Comparison of ENCODE assay signal across 1 cellular context in the genomic region with DNA sequence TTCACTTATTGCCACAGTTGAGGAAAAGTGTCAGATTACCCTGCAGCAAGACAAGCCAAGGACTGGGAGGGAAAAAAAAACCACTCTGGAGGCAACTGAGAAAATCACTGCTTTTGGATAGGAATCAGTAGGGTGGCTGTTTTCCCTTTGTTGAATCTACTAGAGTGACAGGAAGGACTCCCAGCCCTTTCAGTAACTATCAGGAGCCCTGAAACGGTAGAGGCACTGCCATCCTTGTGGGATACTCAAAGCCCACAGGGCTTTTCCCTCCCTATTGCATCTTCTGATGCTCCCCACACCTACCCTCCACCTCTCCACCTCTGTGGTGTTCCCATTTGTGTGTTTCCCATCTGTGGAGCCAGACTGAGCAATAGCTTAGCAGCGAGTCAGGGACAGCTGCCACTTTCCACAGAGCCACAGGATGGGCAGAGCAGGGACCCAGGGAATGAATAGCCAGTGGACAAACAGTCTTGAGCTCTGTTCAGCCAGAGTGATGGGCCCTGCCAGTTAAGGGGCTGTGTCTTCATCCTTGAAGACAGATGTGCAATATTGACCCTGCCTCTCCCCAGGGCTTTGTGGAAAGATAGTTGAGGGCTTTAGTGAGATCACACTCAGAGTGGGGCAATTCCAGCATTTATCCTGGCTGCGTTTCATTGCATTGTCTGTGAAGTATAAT.
TF ChIP-seq lines count a peak whose summit lies in the region.

No MANE protein-coding gene starts in this region.

TF ChIP-seq in SK-N-SH, 30 proteins besides CTCF, POLR2A, EP300 and RAD21:
- TF ChIP-seq TCF12 (IDR thresholded peaks at IDR 0.05) = no peak
- TF ChIP-seq, protein P1, sequence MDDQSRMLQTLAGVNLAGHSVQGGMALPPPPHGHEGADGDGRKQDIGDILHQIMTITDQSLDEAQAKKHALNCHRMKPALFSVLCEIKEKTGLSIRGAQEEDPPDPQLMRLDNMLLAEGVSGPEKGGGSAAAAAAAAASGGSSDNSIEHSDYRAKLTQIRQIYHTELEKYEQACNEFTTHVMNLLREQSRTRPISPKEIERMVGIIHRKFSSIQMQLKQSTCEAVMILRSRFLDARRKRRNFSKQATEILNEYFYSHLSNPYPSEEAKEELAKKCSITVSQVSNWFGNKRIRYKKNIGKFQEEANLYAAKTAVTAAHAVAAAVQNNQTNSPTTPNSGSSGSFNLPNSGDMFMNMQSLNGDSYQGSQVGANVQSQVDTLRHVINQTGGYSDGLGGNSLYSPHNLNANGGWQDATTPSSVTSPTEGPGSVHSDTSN (IDR thresholded peaks at IDR 0.05) = no peak
- TF ChIP-seq NFIC (IDR thresholded peaks at IDR 0.05; ENCODE audit: borderline replicate concordance) = no peak
- no peak for TF ChIP-seq FOSL2 (IDR thresholded peaks at IDR 0.05; ENCODE audit: borderline replicate concordance, low read depth)
- TF ChIP-seq, protein P2, sequence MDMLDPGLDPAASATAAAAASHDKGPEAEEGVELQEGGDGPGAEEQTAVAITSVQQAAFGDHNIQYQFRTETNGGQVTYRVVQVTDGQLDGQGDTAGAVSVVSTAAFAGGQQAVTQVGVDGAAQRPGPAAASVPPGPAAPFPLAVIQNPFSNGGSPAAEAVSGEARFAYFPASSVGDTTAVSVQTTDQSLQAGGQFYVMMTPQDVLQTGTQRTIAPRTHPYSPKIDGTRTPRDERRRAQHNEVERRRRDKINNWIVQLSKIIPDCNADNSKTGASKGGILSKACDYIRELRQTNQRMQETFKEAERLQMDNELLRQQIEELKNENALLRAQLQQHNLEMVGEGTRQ (IDR thresholded peaks at IDR 0.05; ENCODE audit: borderline replicate concordance, low read depth, low read length) = no peak
- TF ChIP-seq, protein P3, sequence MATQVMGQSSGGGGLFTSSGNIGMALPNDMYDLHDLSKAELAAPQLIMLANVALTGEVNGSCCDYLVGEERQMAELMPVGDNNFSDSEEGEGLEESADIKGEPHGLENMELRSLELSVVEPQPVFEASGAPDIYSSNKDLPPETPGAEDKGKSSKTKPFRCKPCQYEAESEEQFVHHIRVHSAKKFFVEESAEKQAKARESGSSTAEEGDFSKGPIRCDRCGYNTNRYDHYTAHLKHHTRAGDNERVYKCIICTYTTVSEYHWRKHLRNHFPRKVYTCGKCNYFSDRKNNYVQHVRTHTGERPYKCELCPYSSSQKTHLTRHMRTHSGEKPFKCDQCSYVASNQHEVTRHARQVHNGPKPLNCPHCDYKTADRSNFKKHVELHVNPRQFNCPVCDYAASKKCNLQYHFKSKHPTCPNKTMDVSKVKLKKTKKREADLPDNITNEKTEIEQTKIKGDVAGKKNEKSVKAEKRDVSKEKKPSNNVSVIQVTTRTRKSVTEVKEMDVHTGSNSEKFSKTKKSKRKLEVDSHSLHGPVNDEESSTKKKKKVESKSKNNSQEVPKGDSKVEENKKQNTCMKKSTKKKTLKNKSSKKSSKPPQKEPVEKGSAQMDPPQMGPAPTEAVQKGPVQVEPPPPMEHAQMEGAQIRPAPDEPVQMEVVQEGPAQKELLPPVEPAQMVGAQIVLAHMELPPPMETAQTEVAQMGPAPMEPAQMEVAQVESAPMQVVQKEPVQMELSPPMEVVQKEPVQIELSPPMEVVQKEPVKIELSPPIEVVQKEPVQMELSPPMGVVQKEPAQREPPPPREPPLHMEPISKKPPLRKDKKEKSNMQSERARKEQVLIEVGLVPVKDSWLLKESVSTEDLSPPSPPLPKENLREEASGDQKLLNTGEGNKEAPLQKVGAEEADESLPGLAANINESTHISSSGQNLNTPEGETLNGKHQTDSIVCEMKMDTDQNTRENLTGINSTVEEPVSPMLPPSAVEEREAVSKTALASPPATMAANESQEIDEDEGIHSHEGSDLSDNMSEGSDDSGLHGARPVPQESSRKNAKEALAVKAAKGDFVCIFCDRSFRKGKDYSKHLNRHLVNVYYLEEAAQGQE (IDR thresholded peaks at IDR 0.05; ENCODE audit: low read depth, low read length) = no peak
- TF ChIP-seq GATA2 (CRISPR knock-in tag; IDR thresholded peaks at IDR 0.05) = no peak
- TF ChIP-seq NRF1 (IDR thresholded peaks at IDR 0.05; ENCODE audit: low read depth, low read length) = no peak
- TF ChIP-seq JUND (IDR thresholded peaks at IDR 0.05) = no peak
- TF ChIP-seq TEAD4 (IDR thresholded peaks at IDR 0.05; ENCODE audit: borderline replicate concordance, insufficient read depth) = no peak
- no peak for TF ChIP-seq EZH2phosphoT487 (IDR thresholded peaks at IDR 0.05; ENCODE audit: borderline replicate concordance, low read depth)
- TF ChIP-seq, protein P4, sequence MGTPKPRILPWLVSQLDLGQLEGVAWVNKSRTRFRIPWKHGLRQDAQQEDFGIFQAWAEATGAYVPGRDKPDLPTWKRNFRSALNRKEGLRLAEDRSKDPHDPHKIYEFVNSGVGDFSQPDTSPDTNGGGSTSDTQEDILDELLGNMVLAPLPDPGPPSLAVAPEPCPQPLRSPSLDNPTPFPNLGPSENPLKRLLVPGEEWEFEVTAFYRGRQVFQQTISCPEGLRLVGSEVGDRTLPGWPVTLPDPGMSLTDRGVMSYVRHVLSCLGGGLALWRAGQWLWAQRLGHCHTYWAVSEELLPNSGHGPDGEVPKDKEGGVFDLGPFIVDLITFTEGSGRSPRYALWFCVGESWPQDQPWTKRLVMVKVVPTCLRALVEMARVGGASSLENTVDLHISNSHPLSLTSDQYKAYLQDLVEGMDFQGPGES (IDR thresholded peaks at IDR 0.05; ENCODE audit: low read depth, low read length) = no peak
- TF ChIP-seq SMC3 (IDR thresholded peaks at IDR 0.05; ENCODE audit: low read depth, low read length) = no peak
- no peak for TF ChIP-seq FOXM1 (IDR thresholded peaks at IDR 0.05; ENCODE audit: low read depth)
- TF ChIP-seq, protein P5, sequence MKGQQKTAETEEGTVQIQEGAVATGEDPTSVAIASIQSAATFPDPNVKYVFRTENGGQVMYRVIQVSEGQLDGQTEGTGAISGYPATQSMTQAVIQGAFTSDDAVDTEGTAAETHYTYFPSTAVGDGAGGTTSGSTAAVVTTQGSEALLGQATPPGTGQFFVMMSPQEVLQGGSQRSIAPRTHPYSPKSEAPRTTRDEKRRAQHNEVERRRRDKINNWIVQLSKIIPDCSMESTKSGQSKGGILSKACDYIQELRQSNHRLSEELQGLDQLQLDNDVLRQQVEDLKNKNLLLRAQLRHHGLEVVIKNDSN (IDR thresholded peaks at IDR 0.05; ENCODE audit: borderline replicate concordance, low read depth) = no peak
- no peak for TF ChIP-seq GABPA (IDR thresholded peaks at IDR 0.05; ENCODE audit: low read depth)
- TF ChIP-seq RXRA (IDR thresholded peaks at IDR 0.05; ENCODE audit: borderline replicate concordance, low read depth) = no peak
TF ChIP-seq in SK-N-SH: peak in this region for 0.
